In genomic region chr2:241084856-241085444, GRCh38 we compare ENCODE assay signal across 15 cellular contexts. TPM values are rescaled to one million over a fixed set of nuclear protein-coding genes. Genes with fewer than 3 reads are reported as not detected.
DNase-seq lines count a peak whose midpoint lies in the region; ATAC-seq and TF ChIP-seq lines count a peak whose summit lies in the region.
"Had no signal": no experiment of that assay in that cellular context is flagged by ENCODE, and none has a peak within 500 bp of the region (broad histone marks: within the 10 kb centered on the region; RNA-seq: fewer than 3 reads in every experiment).

No MANE protein-coding gene starts in this region.

- H3K4me1 ChIP-seq in mammary epithelial cell (ENCODE audit: insufficient read depth, low read length) (no peaks in the 10 kb centered on the region), Caco-2 (no peaks in the 10 kb centered on the region)
- H3K4me1 ChIP-seq: A549 had no signal

- H3K9ac ChIP-seq in mammary epithelial cell (ENCODE audit: insufficient read depth, low read length) = no peak overlapping the region
- H3K9ac ChIP-seq: BLaER1 had no signal

- no peak overlapping the region for H3K4me3 ChIP-seq in mammary epithelial cell (replicated peaks in 1 of 3; ENCODE audit: insufficient read depth in 1 of 3, low read depth in 2 of 3, low read length in 3 of 3)
- H3K4me3 ChIP-seq in Caco-2 (ENCODE audit: low read depth, low read length) = no peak overlapping the region
- H3K4me3 ChIP-seq: A549, BLaER1, GM23338 had no signal

- BruUV-seq in MCF 10A (replicated peaks; lab: Mats Ljungman, UMichigan) (TSS peak; percentile 9), mammary epithelial cell (replicated peaks; lab: Mats Ljungman, UMichigan) (no TSS peak), Caco-2 (replicated peaks; lab: Mats Ljungman, UMichigan) (TSS peak; percentile 7)

- H3K27ac Mint-ChIP-seq in MCF 10A (ENCODE audit: low read depth, unreplicated experiment) (no peak overlapping the region), Caco-2 (ENCODE audit: unreplicated experiment) (no peak overlapping the region), T-helper 17 cell (peak overlapping the region; percentile 79)
- H3K27ac Mint-ChIP-seq in stimulated activated memory B cell treated with anti-CD40 and anti-IgM and Interleukin-4, amounts not matched to agents 10 μg/mL and 1 μg/mL and 100 μg/mL, for 72 hours = peak overlapping the region; percentile 93
- H3K27ac Mint-ChIP-seq: GM23338 had no signal

- no peaks in the 10 kb centered on the region for H3K4me1 Mint-ChIP-seq in MCF 10A (ENCODE audit: insufficient read depth, unreplicated experiment)
- no peaks in the 10 kb centered on the region for H3K4me1 Mint-ChIP-seq in Caco-2 (ENCODE audit: low read depth, unreplicated experiment)
- peaks cover 13% of the 10 kb centered on the region for H3K4me1 Mint-ChIP-seq in T-helper 17 cell
- H3K4me1 Mint-ChIP-seq in stimulated activated memory B cell treated with anti-CD40 and anti-IgM and Interleukin-4, amounts not matched to agents 10 μg/mL and 1 μg/mL and 100 μg/mL, for 72 hours = peaks cover 40% of the 10 kb centered on the region
- H3K4me1 Mint-ChIP-seq: GM23338 had no signal

- H3K9me3 Mint-ChIP-seq in MCF 10A (ENCODE audit: unreplicated experiment) (no peaks in the 10 kb centered on the region), Caco-2 (ENCODE audit: unreplicated experiment) (no peaks in the 10 kb centered on the region)
- H3K9me3 Mint-ChIP-seq in stimulated activated memory B cell treated with anti-CD40 and anti-IgM and Interleukin-4, amounts not matched to agents 10 μg/mL and 1 μg/mL and 100 μg/mL, for 72 hours = peaks cover 5% of the 10 kb centered on the region
- H3K9me3 Mint-ChIP-seq: CD8-positive, alpha-beta memory T cell; GM23338 had no signal

- no peak for ATAC-seq in T-helper 17 cell
- ATAC-seq in stimulated activated memory B cell treated with anti-CD40 and anti-IgM and Interleukin-4, amounts not matched to agents 10 μg/mL and 1 μg/mL and 100 μg/mL, for 72 hours = no peak
- no peak for ATAC-seq in GM19397 (IDR thresholded peaks at IDR 0.05; ENCODE audit: unreplicated experiment)
- ATAC-seq: A549, GM23338 had no signal

- intact Hi-C loops in MCF 10A (cut with micrococcal nuclease) (no loop called here), mammary epithelial cell (cut with micrococcal nuclease) (no loop called here), Caco-2 (cut with micrococcal nuclease; ENCODE audit: unreplicated experiment) (no loop called here)

- no peaks in the 10 kb centered on the region for H4K20me1 ChIP-seq in mammary epithelial cell (ENCODE audit: insufficient read depth, low read length)

- POLR2A ChIA-PET in MCF 10A (lab: Yijun Ruan, JAX) (interaction anchor here (0.7 to 1.0 kb wide), 4 partner anchors 11 to 1232 kb away, joined by 3 to 5 read pairs (median 3); no protein-coding TSS in a partner anchor), Caco-2 (lab: Charles Lee) (interaction anchor here (0.5 kb wide), 1 partner anchor 65 kb away, joined by 3 read pairs; no protein-coding TSS in a partner anchor)

- H3K4me3 Mint-ChIP-seq in MCF 10A (ENCODE audit: unreplicated experiment) (no peak overlapping the region), Caco-2 (ENCODE audit: unreplicated experiment) (no peak overlapping the region), T-helper 17 cell (no peak overlapping the region)
- no peak overlapping the region for H3K4me3 Mint-ChIP-seq in stimulated activated memory B cell treated with anti-CD40 and anti-IgM and Interleukin-4, amounts not matched to agents 10 μg/mL and 1 μg/mL and 100 μg/mL, for 72 hours
- H3K4me3 Mint-ChIP-seq: CD8-positive, alpha-beta memory T cell; GM23338 had no signal

- no peaks in the 10 kb centered on the region for H3K79me2 ChIP-seq in mammary epithelial cell (ENCODE audit: insufficient read depth, low read length)

- peaks cover 56% of the 10 kb centered on the region for H3K36me3 Mint-ChIP-seq in MCF 10A (ENCODE audit: insufficient read depth, unreplicated experiment)
- peaks cover 13% of the 10 kb centered on the region for H3K36me3 Mint-ChIP-seq in Caco-2 (ENCODE audit: insufficient read depth, unreplicated experiment)
- H3K36me3 Mint-ChIP-seq in T-helper 17 cell (ENCODE audit: low read depth) = peaks cover 5% of the 10 kb centered on the region
- H3K36me3 Mint-ChIP-seq in stimulated activated memory B cell treated with anti-CD40 and anti-IgM and Interleukin-4, amounts not matched to agents 10 μg/mL and 1 μg/mL and 100 μg/mL, for 72 hours = peaks cover 64% of the 10 kb centered on the region

- dilution Hi-C loops in mammary epithelial cell (cut with HindIII; ENCODE audit: low sequenced_read_pairs) = loop anchor here (5.0 to 10.0 kb wide), 4 partner anchors 43 to 238 kb away; no protein-coding TSS in a partner anchor

- no peak overlapping the region for H3K4me2 ChIP-seq in mammary epithelial cell (ENCODE audit: insufficient read depth, low read depth, low read length)
- H3K4me2 ChIP-seq: A549, GM23338 had no signal

- no peak for DNase-seq in MCF 10A (ENCODE audit: unreplicated experiment)
- no peak for DNase-seq in mammary epithelial cell
- DNase-seq in Caco-2 = no peak
- no peak for DNase-seq in T-helper 17 cell
- no peak for DNase-seq in NCI-H1417 (lab: John Stamatoyannopoulos, UW)
- DNase-seq: AML-193; CD8-positive, alpha-beta memory T cell; DMS53; GF-D8; H7 had no signal

- H3K27me3 Mint-ChIP-seq in MCF 10A (ENCODE audit: insufficient read depth, unreplicated experiment) (no peaks in the 10 kb centered on the region), Caco-2 (ENCODE audit: insufficient read depth, unreplicated experiment) (no peaks in the 10 kb centered on the region), T-helper 17 cell (no peaks in the 10 kb centered on the region)
- no peaks in the 10 kb centered on the region for H3K27me3 Mint-ChIP-seq in stimulated activated memory B cell treated with anti-CD40 and anti-IgM and Interleukin-4, amounts not matched to agents 10 μg/mL and 1 μg/mL and 100 μg/mL, for 72 hours
- H3K27me3 Mint-ChIP-seq: CD8-positive, alpha-beta memory T cell had no signal

- WGBS in mammary epithelial cell (ENCODE audit: low coverage, missing lambda C conversion rate) = 97% methylated on average over 4 of the region's 4 CpGs

- H2AFZ ChIP-seq in mammary epithelial cell (ENCODE audit: low read depth, low read length) = no peak overlapping the region
- H2AFZ ChIP-seq: GM23338 had no signal

- H3K27me3 ChIP-seq in mammary epithelial cell (ENCODE audit: insufficient read depth, low read length) (no peaks in the 10 kb centered on the region), Caco-2 (replicated peaks; ENCODE audit: control insufficient read depth, insufficient read depth, low read length) (no peaks in the 10 kb centered on the region)
- H3K27me3 ChIP-seq: BLaER1 had no signal

- H3K9me3 ChIP-seq in mammary epithelial cell (replicated peaks; ENCODE audit: insufficient read depth, low read length) (no peaks in the 10 kb centered on the region), Caco-2 (no peaks in the 10 kb centered on the region), T-helper 17 cell (ENCODE audit: control insufficient read depth, low read length, poor library complexity, severe bottlenecking) (no peaks in the 10 kb centered on the region)
- H3K9me3 ChIP-seq: A549, BLaER1 had no signal

- H3K36me3 ChIP-seq in mammary epithelial cell (ENCODE audit: insufficient read depth, low read length) (peaks cover 10% of the 10 kb centered on the region), Caco-2 (ENCODE audit: control insufficient read depth, insufficient read depth, low read length) (no peaks in the 10 kb centered on the region; the same call in 1 of the 2 replicates)

- in situ Hi-C loops in mammary epithelial cell (cut with MboI; ENCODE audit: low sequenced_read_pairs in 2 of 2) = no loop called here

- CTCF ChIA-PET in MCF 10A (lab: Yijun Ruan, JAX) (interaction anchor here (0.5 to 0.9 kb wide), 2 partner anchors 17 to 132 kb away, joined by 3 read pairs; partner anchors contain the start of gene MTERF4), mammary epithelial cell (lab: Charles Lee; ENCODE audit: low non-redundant PET) (interaction anchor here (0.6 kb wide), 1 partner anchor 101 kb away, joined by 5 read pairs; no protein-coding TSS in a partner anchor), Caco-2 (lab: Charles Lee) (interaction anchor here (0.5 kb wide), 1 partner anchor 19 kb away, joined by 3 read pairs; no protein-coding TSS in a partner anchor)

- H3K27ac ChIP-seq in mammary epithelial cell (ENCODE audit: insufficient read depth, low read depth, low read length) = no peak overlapping the region
- H3K27ac ChIP-seq: A549, BLaER1 had no signal

- no peak for TF ChIP-seq CTCF in MCF 10A (IDR thresholded peaks at IDR 0.05; ENCODE audit: unreplicated experiment)
- no peak for TF ChIP-seq CTCF in mammary epithelial cell (conservative IDR thresholded peaks at IDR 0.05 in 1 of 2, IDR thresholded peaks at IDR 0.05 in 1 of 2; ENCODE audit: extremely low read depth in 1 of 2, insufficient read depth in 1 of 2, low read depth in 1 of 2, low read length in 2 of 2)
- no peak for TF ChIP-seq CTCF in Caco-2 (IDR thresholded peaks at IDR 0.05; ENCODE audit: insufficient read depth in 1 of 2, low read depth in 1 of 2, low read length in 1 of 2, severe bottlenecking in 1 of 2, unreplicated experiment in 1 of 2)

RNA-seq across cellular contexts. Expression of gene MTERF4, which starts 17.1 kb away (rescaled TPM):
- total RNA-seq in MCF 10A (2022) (29.9 and 34.3 TPM in 2 replicates), mammary epithelial cell (10 to 100 TPM; 18.5 to 21.7 TPM), Caco-2 (2022) (19.6 and 22.2 TPM in 2 replicates), T-helper 17 cell (10 to 100 TPM; 66.7 to 82.9 TPM)
- 26.5 TPM for polyA plus RNA-seq in mammary epithelial cell
- 18.9 TPM for polyA minus RNA-seq in mammary epithelial cell

Comparison
In these comparisons a context has a peak if more than half of its experiments do, and no peak if none do; other contexts are left out.
1. H3K27ac Mint-ChIP-seq: peak in T-helper 17 cell (single experiment) and stimulated activated memory B cell treated with anti-CD40 and anti-IgM and Interleukin-4, amounts not matched to agents 10 μg/mL and 1 μg/mL and 100 μg/mL, for 72 hours (single experiment); none in MCF 10A (single experiment) and Caco-2 (single experiment).